ENCODE assay signal across 1 cellular context in genomic region chr22:20442485-20443284, GRCh38.
TF ChIP-seq lines count a peak whose summit lies in the region.

No MANE protein-coding gene starts in this region.

TF ChIP-seq in K562, 482 proteins besides CTCF, POLR2A, EP300 and RAD21 (continued from another document and continues in another):
- no peak for TF ChIP-seq IRF2 (CRISPR knock-in tag; IDR thresholded peaks at IDR 0.05)
- no peak for TF ChIP-seq GTF2E2 (tag; IDR thresholded peaks at IDR 0.05)
- TF ChIP-seq SP2 (IDR thresholded peaks at IDR 0.05; ENCODE audit: extremely low read depth, low read depth, low read length, poor library complexity, severe bottlenecking): no peak
- TF ChIP-seq MYBL2 (IDR thresholded peaks at IDR 0.05; ENCODE audit: low read depth): no peak
- peak; percentile 80; the same call in 1 of the 2 replicates for TF ChIP-seq MYBL2 (CRISPR knock-in tag; IDR thresholded peaks at IDR 0.05; ENCODE audit: borderline replicate concordance)
- no peak for TF ChIP-seq SAFB2 (IDR thresholded peaks at IDR 0.05; ENCODE audit: borderline replicate concordance, low read depth, low read length, severe bottlenecking)
- 0 out of 2 replicates have a peak, but pooled peaks have one; percentile 65 for TF ChIP-seq ZBTB43 (CRISPR knock-in tag; IDR thresholded peaks at IDR 0.05)
- no peak for TF ChIP-seq E2F6 (IDR thresholded peaks at IDR 0.05; ENCODE audit: borderline replicate concordance in 1 of 2, extremely low read depth in 1 of 2, insufficient read depth in 1 of 2, insufficient read length in 1 of 2, low read depth in 1 of 2, low read length in 1 of 2, poor library complexity in 1 of 2, severe bottlenecking in 1 of 2)
- no peak for TF ChIP-seq KLF16 (IDR thresholded peaks at IDR 0.05)
- no peak for TF ChIP-seq FOXK2 (conservative IDR thresholded peaks at IDR 0.05 in 1 of 2, IDR thresholded peaks at IDR 0.05 in 1 of 2; ENCODE audit: low read depth in 2 of 2)
- TF ChIP-seq CHD2 (IDR thresholded peaks at IDR 0.05; ENCODE audit: low read depth, low read length): no peak
- TF ChIP-seq ILK (tag; IDR thresholded peaks at IDR 0.05; ENCODE audit: borderline replicate concordance, low read depth): no peak
- peak; percentile 71; the same call in 1 of the 2 replicates for TF ChIP-seq TCF15 (CRISPR knock-in tag; IDR thresholded peaks at IDR 0.05)
- TF ChIP-seq RNF219 (CRISPR knock-in tag; IDR thresholded peaks at IDR 0.05): no peak
- TF ChIP-seq CTCFL (IDR thresholded peaks at IDR 0.05; ENCODE audit: borderline replicate concordance, insufficient read depth, low read depth, low read length, poor library complexity, severe bottlenecking): no peak
- TF ChIP-seq HIVEP1 (CRISPR knock-in tag; IDR thresholded peaks at IDR 0.05): no peak
- TF ChIP-seq HNRNPLL (IDR thresholded peaks at IDR 0.05; ENCODE audit: low read depth, low read length, poor library complexity, severe bottlenecking): no peak
- no peak for TF ChIP-seq SMARCC2 (IDR thresholded peaks at IDR 0.05; ENCODE audit: low read depth)
- TF ChIP-seq KDM5B (IDR thresholded peaks at IDR 0.05; ENCODE audit: insufficient replicate concordance, low read depth, low read length): no peak
- TF ChIP-seq ZNF75A (CRISPR knock-in tag; IDR thresholded peaks at IDR 0.05): no peak
- TF ChIP-seq RBM14 (IDR thresholded peaks at IDR 0.05; ENCODE audit: borderline replicate concordance, insufficient read depth, low read depth, low read length): no peak
- no peak for TF ChIP-seq TAF7 (tag; IDR thresholded peaks at IDR 0.05)
- no peak for TF ChIP-seq CHCHD3 (CRISPR knock-in tag; IDR thresholded peaks at IDR 0.05)
- no peak for TF ChIP-seq ZNF253 (CRISPR knock-in tag; conservative IDR thresholded peaks at IDR 0.05)
- TF ChIP-seq SRSF3 (IDR thresholded peaks at IDR 0.05; ENCODE audit: insufficient read depth, low read length): no peak
- no peak for TF ChIP-seq ZNF668 (CRISPR knock-in tag; IDR thresholded peaks at IDR 0.05)
- no peak for TF ChIP-seq E4F1 (CRISPR knock-in tag; IDR thresholded peaks at IDR 0.05; ENCODE audit: borderline replicate concordance)
- TF ChIP-seq SNRNP70 (optimal IDR thresholded peaks at IDR 0.05; ENCODE audit: low read depth, low read length): peak; percentile 42
- no peak for TF ChIP-seq NR2C2 (CRISPR knock-in tag; IDR thresholded peaks at IDR 0.05)
- TF ChIP-seq NR2C2 (tag; IDR thresholded peaks at IDR 0.05): no peak
- TF ChIP-seq YY1 (IDR thresholded peaks at IDR 0.05; ENCODE audit: borderline replicate concordance in 1 of 3, control insufficient read depth in 1 of 3, extremely low read depth in 1 of 3, insufficient read depth in 3 of 3, insufficient read length in 1 of 3, insufficient replicate concordance in 2 of 3, low read depth in 1 of 3, low read length in 2 of 3): no peak
- no peak for TF ChIP-seq ZNF507 (tag; conservative IDR thresholded peaks at IDR 0.05)
- TF ChIP-seq RCOR1 (IDR thresholded peaks at IDR 0.05; ENCODE audit: borderline replicate concordance in 1 of 2, low read depth in 2 of 2, low read length in 2 of 2): no peak
- no peak for TF ChIP-seq SRSF1 (IDR thresholded peaks at IDR 0.05; ENCODE audit: low read depth, low read length)
- no peak for TF ChIP-seq CREB5 (CRISPR knock-in tag; IDR thresholded peaks at IDR 0.05)
- no peak for TF ChIP-seq SRSF9 (IDR thresholded peaks at IDR 0.05; ENCODE audit: borderline replicate concordance, low read depth, low read length)
- TF ChIP-seq ZBTB7A (IDR thresholded peaks at IDR 0.05; ENCODE audit: borderline replicate concordance, control insufficient read depth, low read depth, low read length): no peak
- no peak for TF ChIP-seq ZNF551 (CRISPR knock-in tag; IDR thresholded peaks at IDR 0.05)
- no peak for TF ChIP-seq ZNF311 (CRISPR knock-in tag; IDR thresholded peaks at IDR 0.05)
- TF ChIP-seq POLR2B (IDR thresholded peaks at IDR 0.05; ENCODE audit: low read depth, partially characterized antibody): no peak
- TF ChIP-seq ZNF263 (CRISPR knock-in tag; IDR thresholded peaks at IDR 0.05; ENCODE audit: borderline replicate concordance): no peak
- no peak for TF ChIP-seq TFAP4 (CRISPR knock-in tag; IDR thresholded peaks at IDR 0.05; ENCODE audit: borderline replicate concordance)
- no peak for TF ChIP-seq MCM5 (IDR thresholded peaks at IDR 0.05; ENCODE audit: low read depth)
- TF ChIP-seq POLR2G (IDR thresholded peaks at IDR 0.05; ENCODE audit: low read depth, low read length): peak; percentile 16; the same call in 1 of the 2 replicates
- TF ChIP-seq DDX20 (tag; IDR thresholded peaks at IDR 0.05; ENCODE audit: low read depth): no peak
- TF ChIP-seq ZNF592 (IDR thresholded peaks at IDR 0.05): no peak
- TF ChIP-seq TFE3 (CRISPR knock-in tag; IDR thresholded peaks at IDR 0.05): no peak
